ENCODE assay signal across 24 cellular contexts in the genomic region with DNA sequence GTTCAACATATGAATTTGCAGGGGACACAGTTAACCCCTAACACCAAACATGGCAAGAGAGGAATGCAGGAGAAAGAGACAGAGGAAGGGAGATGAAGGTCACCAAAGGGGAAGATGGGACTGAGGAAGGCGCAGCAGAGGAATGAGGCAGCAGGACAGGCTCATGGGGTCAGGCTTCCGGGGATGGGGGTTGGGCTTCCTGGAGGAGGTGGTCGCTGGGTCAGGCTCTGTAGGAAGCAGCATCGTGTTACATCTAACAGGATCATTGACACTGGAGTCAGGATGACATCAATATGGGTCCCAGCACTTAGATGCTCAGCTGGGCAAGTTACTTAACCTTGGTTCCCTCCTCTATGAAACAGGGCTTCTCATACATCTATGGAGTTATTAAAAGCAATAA.
"Had no signal": no experiment of that assay in that cellular context is flagged by ENCODE, and none has a peak within 500 bp of the region (broad histone marks: within the 10 kb centered on the region; RNA-seq: fewer than 3 reads in every experiment).

No MANE protein-coding gene starts in this region.

- ATAC-seq: activated T-cell treated with anti-CD3 and anti-CD28 coated beads, Interleukin-2, amount 50 U/mL, for 72 hours; left cardiac atrium; naive thymus-derived CD8-positive, alpha-beta T cell; pancreas; upper lobe of right lung had no signal

- H3K4me3 ChIP-seq: pancreas, prostate gland, suprapubic skin, tibial artery, upper lobe of right lung had no signal

- H3K36me3 ChIP-seq: pancreas, prostate gland, suprapubic skin, tibial artery, upper lobe of right lung had no signal

- H3K27me3 ChIP-seq: pancreas had no signal

- H3K36me3 Mint-ChIP-seq: naive thymus-derived CD8-positive, alpha-beta T cell had no signal

- H3K27ac ChIP-seq: pancreas, prostate gland, suprapubic skin, tibial artery, upper lobe of right lung had no signal

- FAIRE-seq: endometrium, frontal cortex, keratinocyte, pancreas had no signal

- H3K9me3 ChIP-seq: pancreas, prostate gland, upper lobe of right lung had no signal

- H3K4me1 ChIP-seq: pancreas, prostate gland, suprapubic skin, tibial artery, upper lobe of right lung had no signal

- H3K9me3 Mint-ChIP-seq: neural crest cell had no signal

- DNase-seq: activated CD4-positive, alpha-beta T cell treated with anti-CD3 and anti-CD28 coated beads for 1 hour; activated CD4-positive, alpha-beta T cell treated with anti-CD3 and anti-CD28 coated beads, Interleukin-2, amount 50 U/mL, for 1 hour; activated naive CD4-positive, alpha-beta T cell treated with anti-CD3 and anti-CD28 coated beads for 36 hours; activated T-cell treated with anti-CD3 and anti-CD28 coated beads for 4 hours; activated T-cell treated with anti-CD3 and anti-CD28 coated beads, Interleukin-2, amount 50 U/mL, for 72 hours; amniotic stem cell; caudate nucleus; left cardiac atrium; mammary epithelial cell; midbrain; naive thymus-derived CD8-positive, alpha-beta T cell; nucleus accumbens; pancreas; retina; stimulated activated naive CD4-positive, alpha-beta T cell; T-helper 2 cell; tibial artery; upper lobe of right lung had no signal

- H3K4me3 Mint-ChIP-seq: activated naive CD4-positive, alpha-beta T cell treated with anti-CD3 and anti-CD28 coated beads for 36 hours; activated T-cell treated with anti-CD3 and anti-CD28 coated beads, Interleukin-2, amount 50 U/mL, for 72 hours; naive thymus-derived CD8-positive, alpha-beta T cell; neural crest cell had no signal

- H3K27ac Mint-ChIP-seq: activated naive CD4-positive, alpha-beta T cell treated with anti-CD3 and anti-CD28 coated beads for 36 hours; activated T-cell treated with anti-CD3 and anti-CD28 coated beads, Interleukin-2, amount 50 U/mL, for 72 hours; naive thymus-derived CD8-positive, alpha-beta T cell had no signal
